ENCODE assay signal across 12 cellular contexts in genomic region chr10:61986357-61986756, GRCh38.
DNase-seq lines count a peak whose midpoint lies in the region; ATAC-seq and TF ChIP-seq lines count a peak whose summit lies in the region.
"Had no signal": no experiment of that assay in that cellular context is flagged by ENCODE, and none has a peak within 500 bp of the region (broad histone marks: within the 10 kb centered on the region; RNA-seq: fewer than 3 reads in every experiment).

No MANE protein-coding gene starts in this region.

- TF ChIP-seq POLR2A in heart left ventricle (IDR thresholded peaks at IDR 0.05), result no peak

- CTCF ChIA-PET in activated CD8-positive, alpha-beta T cell treated with anti-CD3 and anti-CD28 coated beads for 36 hours (lab: Charles Lee), result no interaction called here

- H3K4me3 ChIP-seq in heart left ventricle, result peak overlapping the region in 1 of 12 donors; percentile 5
- no peak overlapping the region for H3K4me3 ChIP-seq in right cardiac atrium (ENCODE audit: low read length)
- H3K4me3 ChIP-seq in iPS-18c (ENCODE audit: insufficient read depth, low read depth, low read length), result 0 out of 2 replicates have a peak overlapping the region, but pooled peaks have one; percentile 6
- H3K4me3 ChIP-seq in tibial artery, result no peak overlapping the region
- H3K4me3 ChIP-seq: SJCRH30 had no signal

- peak overlapping the region in 7 of 12 donors; percentile 8 to 78 (median 35) for H3K27ac ChIP-seq in heart left ventricle
- no peak overlapping the region for H3K27ac ChIP-seq in right cardiac atrium (ENCODE audit: low read length)
- peak overlapping the region; percentile 67 to 71 for H3K27ac ChIP-seq in tibial artery
- H3K27ac ChIP-seq: SJCRH30 had no signal

- H3K9me3 ChIP-seq in heart left ventricle (no peaks in the 10 kb centered on the region), right cardiac atrium (ENCODE audit: control insufficient read depth, low read length) (no peaks in the 10 kb centered on the region), iPS-18c (ENCODE audit: control insufficient read depth, insufficient read depth, low read length) (no peaks in the 10 kb centered on the region), tibial artery (no peaks in the 10 kb centered on the region)
- H3K9me3 ChIP-seq: SJCRH30 had no signal

- peak overlapping the region; percentile 99 for H3K27ac Mint-ChIP-seq in activated CD8-positive, alpha-beta T cell treated with anti-CD3 and anti-CD28 coated beads for 36 hours

- peaks cover 2% of the 10 kb centered on the region for H3K9me3 Mint-ChIP-seq in activated CD8-positive, alpha-beta T cell treated with anti-CD3 and anti-CD28 coated beads for 36 hours

- DNase-seq in heart left ventricle, result no peak
- no peak for DNase-seq in right cardiac atrium
- no peak for DNase-seq in activated CD8-positive, alpha-beta T cell treated with anti-CD3 and anti-CD28 coated beads for 36 hours
- no peak for DNase-seq in tibial artery
- no peak for DNase-seq in NCI-H1105 treated with DMSO at 0.1 percent for 48 hours (lab: John Stamatoyannopoulos, UW)
- no peak for DNase-seq in stimulated activated CD4-positive, alpha-beta T cell treated with anti-CD3 and anti-CD28 coated beads, Interleukin-12 subunit alpha, Interleukin-12 subunit beta, amount 100 ng/mL, for 4 hours
- DNase-seq in central memory CD4-positive, alpha-beta T cell, result no peak
- DNase-seq: DND-41, NCI-H2029 treated with DMSO at 0.1 percent for 48 hours, NCI-H82, SJCRH30 had no signal

- H3K4me3 Mint-ChIP-seq in activated CD8-positive, alpha-beta T cell treated with anti-CD3 and anti-CD28 coated beads for 36 hours, result no peak overlapping the region

- peaks cover 0 to 39% (median 26%) of the 10 kb centered on the region in 12 donors for H3K4me1 ChIP-seq in heart left ventricle
- H3K4me1 ChIP-seq in right cardiac atrium (ENCODE audit: control insufficient read depth, insufficient read depth, low read length), result no peaks in the 10 kb centered on the region
- peaks cover 0 to 62% (median 4%) of the 10 kb centered on the region in 4 donors for H3K4me1 ChIP-seq in tibial artery
- H3K4me1 ChIP-seq: SJCRH30 had no signal

- ATAC-seq in heart left ventricle (no peak), right cardiac atrium (no peak)
- no peak for ATAC-seq in activated CD8-positive, alpha-beta T cell treated with anti-CD3 and anti-CD28 coated beads for 36 hours

- WGBS in heart left ventricle, 4 donors, result 66 to 78% (median 75%) methylated on average over 3 of the region's 3 CpGs
- WGBS in right cardiac atrium, result 79% methylated on average over 3 of the region's 3 CpGs

- TF ChIP-seq CTCF in heart left ventricle (IDR thresholded peaks at IDR 0.05) (no peak), tibial artery (IDR thresholded peaks at IDR 0.05) (no peak)
- TF ChIP-seq CTCF in activated CD8-positive, alpha-beta T cell treated with anti-CD3 and anti-CD28 coated beads for 36 hours (IDR thresholded peaks at IDR 0.05), result no peak

- peaks cover 72% of the 10 kb centered on the region for H3K4me1 Mint-ChIP-seq in activated CD8-positive, alpha-beta T cell treated with anti-CD3 and anti-CD28 coated beads for 36 hours (ENCODE audit: low read depth)

- no peaks in the 10 kb centered on the region for H3K36me3 ChIP-seq in heart left ventricle
- H3K36me3 ChIP-seq in tibial artery, result no peaks in the 10 kb centered on the region
- H3K36me3 ChIP-seq: SJCRH30 had no signal

- POLR2A ChIA-PET in activated CD8-positive, alpha-beta T cell treated with anti-CD3 and anti-CD28 coated beads for 36 hours (lab: Charles Lee), result interaction anchor here (0.6 to 2.6 kb wide), 4 partner anchors 50 to 96 kb away, joined by 3 to 13 read pairs (median 4); no protein-coding TSS in a partner anchor

- intact Hi-C loops in heart left ventricle (cut with DNase I), result loop anchor here in 2 of 10 donors (10.0 kb wide), 1 partner anchor 82 kb away; the partner anchor contains the start of gene ARID5B (in 2 of the 2)
- intact Hi-C loops in right cardiac atrium (cut with DNase I), result no loop called here
- intact Hi-C loops in activated CD8-positive, alpha-beta T cell treated with anti-CD3 and anti-CD28 coated beads for 36 hours (cut with micrococcal nuclease), result no loop called here
- intact Hi-C loops in tibial artery (cut with DNase I; ENCODE audit: low total_unique reads), result no loop called here

- H3K27me3 ChIP-seq in heart left ventricle (no peaks in the 10 kb centered on the region), right cardiac atrium (ENCODE audit: control insufficient read depth, insufficient read depth) (no peaks in the 10 kb centered on the region), tibial artery (no peaks in the 10 kb centered on the region)
- H3K27me3 ChIP-seq: SJCRH30 had no signal

- H3K27me3 Mint-ChIP-seq in activated CD8-positive, alpha-beta T cell treated with anti-CD3 and anti-CD28 coated beads for 36 hours, result no peaks in the 10 kb centered on the region

- peaks cover 57% of the 10 kb centered on the region for H3K36me3 Mint-ChIP-seq in activated CD8-positive, alpha-beta T cell treated with anti-CD3 and anti-CD28 coated beads for 36 hours (ENCODE audit: low read depth)
